In genomic region chr5:153756540-153756939, GRCh38 we compare ENCODE assay signal across 16 cellular contexts.
DNase-seq lines count a peak whose midpoint lies in the region; ATAC-seq and TF ChIP-seq lines count a peak whose summit lies in the region.
"Had no signal": no experiment of that assay in that cellular context is flagged by ENCODE, and none has a peak within 500 bp of the region (broad histone marks: within the 10 kb centered on the region; RNA-seq: fewer than 3 reads in every experiment).

No MANE protein-coding gene starts in this region.

- BruUV-seq in A673 (replicated peaks; lab: Mats Ljungman, UMichigan), result no TSS peak

- POLR2A ChIA-PET in A673 (lab: Charles Lee; ENCODE audit: low non-redundant PET), result no interaction called here

- H3K27ac ChIP-seq in A673 (ENCODE audit: low read depth, low read length, poor library complexity, severe bottlenecking) (no peak overlapping the region), GM23248 (no peak overlapping the region), RWPE2 (ENCODE audit: poor library complexity, severe bottlenecking) (no peak overlapping the region)
- H3K27ac ChIP-seq: esophagus squamous epithelium had no signal

- H3K79me2 ChIP-seq in GM23248 (ENCODE audit: insufficient read depth), result no peaks in the 10 kb centered on the region

- H4K20me1 ChIP-seq in GM23248 (ENCODE audit: insufficient read depth), result no peaks in the 10 kb centered on the region

- no peak overlapping the region for H3K4me3 ChIP-seq in A673 (ENCODE audit: low read depth, low read length, poor library complexity, severe bottlenecking)
- H3K4me3 ChIP-seq in GM23248, result no peak overlapping the region
- no peak overlapping the region for H3K4me3 ChIP-seq in RWPE2 (ENCODE audit: severe bottlenecking)
- H3K4me3 ChIP-seq in foreskin fibroblast (ENCODE audit: low read depth in 1 of 2, low read length in 2 of 2), result no peak overlapping the region
- H3K4me3 ChIP-seq: esophagus squamous epithelium had no signal

- no peak overlapping the region for H3K9ac ChIP-seq in GM23248

- no peaks in the 10 kb centered on the region; the same call in 1 of the 2 replicates for H3K9me2 ChIP-seq in GM23248 (ENCODE audit: insufficient read depth)

- CTCF ChIA-PET in A673 (lab: Charles Lee), result interaction anchor here (0.5 kb wide), 1 partner anchor 1242 kb away, joined by 3 read pairs; no protein-coding TSS in a partner anchor

- in situ Hi-C loops in GM23248 (cut with MboI), result no loop called here

- H3K36me3 ChIP-seq in A673 (ENCODE audit: insufficient read depth, low read length, poor library complexity, severe bottlenecking) (no peaks in the 10 kb centered on the region), GM23248 (ENCODE audit: low read depth) (no peaks in the 10 kb centered on the region), RWPE2 (ENCODE audit: low read depth) (no peaks in the 10 kb centered on the region)
- H3K36me3 ChIP-seq: esophagus squamous epithelium had no signal

- intact Hi-C loops in A673 (cut with micrococcal nuclease; ENCODE audit: unreplicated experiment), result no loop called here

- H3K4me2 ChIP-seq in GM23248 (ENCODE audit: unreplicated experiment), result no peak overlapping the region

- TF ChIP-seq CTCF in A673 (conservative IDR thresholded peaks at IDR 0.05; ENCODE audit: low read depth, low read length) (peak; percentile 31; the same call in 1 of the 2 replicates), RWPE2 (IDR thresholded peaks at IDR 0.05; ENCODE audit: poor library complexity, severe bottlenecking) (peak; percentile 34), foreskin fibroblast (IDR thresholded peaks at IDR 0.05; ENCODE audit: low read depth, low read length) (peak; percentile 24)

- H3K27me3 ChIP-seq in A673 (replicated peaks; ENCODE audit: insufficient read depth, low read depth, low read length, poor library complexity), result peaks cover 10% of the 10 kb centered on the region
- H3K27me3 ChIP-seq in GM23248 (replicated peaks; ENCODE audit: insufficient read depth), result no peaks in the 10 kb centered on the region
- H3K27me3 ChIP-seq in RWPE2 (ENCODE audit: insufficient read depth, poor library complexity, severe bottlenecking), result no peaks in the 10 kb centered on the region
- H3K27me3 ChIP-seq: esophagus squamous epithelium had no signal

- H3F3A ChIP-seq in GM23248 (ENCODE audit: insufficient read depth), result no peaks in the 10 kb centered on the region

- no peaks in the 10 kb centered on the region for H3K4me1 ChIP-seq in A673 (ENCODE audit: insufficient read depth, low read length, poor library complexity, severe bottlenecking)
- no peaks in the 10 kb centered on the region for H3K4me1 ChIP-seq in GM23248 (ENCODE audit: insufficient read depth)
- peaks cover 8% of the 10 kb centered on the region for H3K4me1 ChIP-seq in RWPE2 (ENCODE audit: insufficient read depth, poor library complexity, severe bottlenecking)
- H3K4me1 ChIP-seq: esophagus squamous epithelium had no signal

- DNase-seq in A673 (ENCODE audit: low spot score) (peak; percentile 0), GM23248 (peak; percentile 9), RWPE2 (ENCODE audit: low spot score) (no peak), foreskin fibroblast (peak in 1 of 2 donors; percentile 36), NCI-H748 treated with DMSO at 0.1 percent for 48 hours (lab: John Stamatoyannopoulos, UW) (no peak)
- DNase-seq in NK-92 treated with Interleukin-12 subunit alpha and Interleukin-12 subunit beta, amount 100 ng/mL, for 24 hours (lab: John Stamatoyannopoulos, UW), result no peak
- DNase-seq: activated gamma-delta T cell; AML-193; anterior cingulate cortex; esophagus squamous epithelium; MV-4-11; OCI-M1; small intestine; stimulated activated naive CD4-positive, alpha-beta T cell treated with Interleukin-2 at 50 U/mL for 16 hours had no signal

- WGBS in GM23248 (ENCODE audit: low coverage in 1 of 2, low lambda C conversion rate in 2 of 2, missing lambda C conversion rate in 2 of 2), 2 experiments, result 27 to 31% methylated on average over 2 of the region's 2 CpGs

- ATAC-seq in RWPE2 (ENCODE audit: low read depth), result no peak
- no peak for ATAC-seq in GM21515 (IDR thresholded peaks at IDR 0.05; ENCODE audit: unreplicated experiment)
- ATAC-seq in GM21576 (IDR thresholded peaks at IDR 0.05; ENCODE audit: unreplicated experiment), result no peak

- H2AFZ ChIP-seq in GM23248, result no peak overlapping the region

- H3K9me3 ChIP-seq in A673 (ENCODE audit: low read depth, low read length, poor library complexity, severe bottlenecking) (no peaks in the 10 kb centered on the region), GM23248 (ENCODE audit: low read depth) (no peaks in the 10 kb centered on the region), RWPE2 (ENCODE audit: severe bottlenecking) (no peaks in the 10 kb centered on the region)
- H3K9me3 ChIP-seq: esophagus squamous epithelium had no signal

Comparison
In these comparisons a context has a peak if more than half of its experiments do, and no peak if none do; other contexts are left out.
1. DNase-seq: peak in A673 (single experiment) and GM23248 (single experiment); none in RWPE2 (single experiment), NK-92 treated with Interleukin-12 subunit alpha and Interleukin-12 subunit beta, amount 100 ng/mL, for 24 hours (single experiment) and NCI-H748 treated with DMSO at 0.1 percent for 48 hours (single experiment).
2. Peak in every context shown above with its lines, with median percentiles within 50 percentile points of each other: CTCF ChIP-seq.